ENCODE assay signal across 28 cellular contexts in the genomic region with DNA sequence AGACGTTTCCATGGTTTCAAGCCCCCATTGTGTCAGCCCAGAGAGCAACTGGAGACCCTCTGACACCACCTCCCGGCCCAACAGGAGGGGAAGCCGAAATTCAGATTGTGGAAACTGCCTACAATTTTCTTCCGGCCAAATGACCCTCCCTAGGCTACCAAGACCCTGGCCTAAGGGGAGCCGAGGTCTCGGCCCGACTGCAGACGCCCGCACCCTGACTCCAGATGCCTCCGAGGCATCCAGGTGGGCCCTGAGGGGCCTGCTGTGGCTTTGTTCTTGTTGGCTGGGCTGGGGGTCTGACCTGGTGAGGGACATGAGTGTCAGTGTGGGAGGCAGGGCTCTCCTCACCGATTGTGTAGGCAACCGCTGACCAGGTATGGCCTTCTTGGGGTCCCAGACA. TPM values are rescaled to one million over a fixed set of nuclear protein-coding genes. Genes with fewer than 3 reads are reported as not detected.
"Had no signal": no experiment of that assay in that cellular context is flagged by ENCODE, and none has a peak within 500 bp of the region (broad histone marks: within the 10 kb centered on the region; RNA-seq: fewer than 3 reads in every experiment).

No MANE protein-coding gene starts in this region.

- H3K36me3 Mint-ChIP-seq: activated CD4-positive, alpha-beta memory T cell treated with anti-CD3 and anti-CD28 coated beads for 36 hours; activated naive CD8-positive, alpha-beta T cell had no signal

- FAIRE-seq: TTC549 had no signal

- H3K27me3 Mint-ChIP-seq: activated CD4-positive, alpha-beta memory T cell treated with anti-CD3 and anti-CD28 coated beads for 36 hours; activated CD4-positive, alpha-beta T cell treated with anti-CD3 and anti-CD28 coated beads, Interleukin-2, amount 10 ng/mL, durations not matched to agents 7 days and 5 days; activated naive CD8-positive, alpha-beta T cell; activated T-helper 17 cell treated with anti-CD3 and anti-CD28 coated beads, Interleukin-2, amount 50 U/mL, for 72 hours; T-helper 17 cell had no signal

- ATAC-seq: activated T-cell treated with anti-CD3 and anti-CD28 coated beads, Interleukin-2, amount 50 U/mL, for 4 hours; activated T-helper 17 cell treated with anti-CD3 and anti-CD28 coated beads, Interleukin-2, amount 50 U/mL, for 72 hours; PC-3; T-helper 17 cell had no signal

- H3K9me3 Mint-ChIP-seq: activated CD4-positive, alpha-beta memory T cell treated with anti-CD3 and anti-CD28 coated beads for 36 hours; activated CD4-positive, alpha-beta T cell treated with anti-CD3 and anti-CD28 coated beads, Interleukin-2, amount 10 ng/mL, durations not matched to agents 7 days and 5 days; activated naive CD4-positive, alpha-beta T cell treated with anti-CD3 and anti-CD28 coated beads for 36 hours; activated T-cell treated with anti-CD3 and anti-CD28 coated beads, Interleukin-2, amount 50 U/mL, for 4 hours; activated T-helper 17 cell treated with anti-CD3 and anti-CD28 coated beads, Interleukin-2, amount 50 U/mL, for 72 hours had no signal

- H3K4me1 Mint-ChIP-seq: activated T-helper 17 cell treated with anti-CD3 and anti-CD28 coated beads, Interleukin-2, amount 50 U/mL, for 72 hours; T-helper 17 cell had no signal

- H3K27ac Mint-ChIP-seq: activated CD4-positive, alpha-beta memory T cell treated with anti-CD3 and anti-CD28 coated beads for 36 hours; activated CD4-positive, alpha-beta T cell treated with anti-CD3 and anti-CD28 coated beads, Interleukin-2, amount 10 ng/mL, durations not matched to agents 7 days and 5 days; activated naive CD4-positive, alpha-beta T cell treated with anti-CD3 and anti-CD28 coated beads for 36 hours; activated naive CD8-positive, alpha-beta T cell; activated T-helper 17 cell treated with anti-CD3 and anti-CD28 coated beads, Interleukin-2, amount 50 U/mL, for 72 hours; T-helper 17 cell had no signal

- H3K4me3 Mint-ChIP-seq: activated CD4-positive, alpha-beta memory T cell treated with anti-CD3 and anti-CD28 coated beads for 36 hours; activated CD4-positive, alpha-beta T cell treated with anti-CD3 and anti-CD28 coated beads, Interleukin-2, amount 10 ng/mL, durations not matched to agents 7 days and 5 days; activated naive CD4-positive, alpha-beta T cell treated with anti-CD3 and anti-CD28 coated beads for 36 hours; activated naive CD8-positive, alpha-beta T cell; activated T-cell treated with anti-CD3 and anti-CD28 coated beads, Interleukin-2, amount 50 U/mL, for 4 hours; activated T-helper 17 cell treated with anti-CD3 and anti-CD28 coated beads, Interleukin-2, amount 50 U/mL, for 72 hours; T-helper 17 cell had no signal

- DNase-seq: activated CD4-positive, alpha-beta memory T cell treated with anti-CD3 and anti-CD28 coated beads for 36 hours; activated CD4-positive, alpha-beta T cell treated with anti-CD3 and anti-CD28 coated beads, Interleukin-2, amount 10 ng/mL, durations not matched to agents 7 days and 5 days; activated CD4-positive, CD25-positive, alpha-beta regulatory T cell; activated CD8-positive, alpha-beta memory T cell treated with anti-CD3 and anti-CD28 coated beads for 24 hours; activated gamma-delta T cell; activated naive CD4-positive, alpha-beta T cell treated with anti-CD3 and anti-CD28 coated beads for 36 hours; activated T-cell treated with anti-CD3 and anti-CD28 coated beads, Interleukin-2, amount 50 U/mL, for 4 hours; amygdala; cerebellar nuclear complex; KG1; NCI-H1048; NCI-H146; NCI-H187 treated with DMSO at 0.1 percent for 48 hours; NCI-H2081 treated with DMSO at 0.1 percent for 48 hours; NCI-H446 treated with DMSO at 0.1 percent for 48 hours; NCI-H524 treated with DMSO at 0.1 percent for 48 hours; NCI-H748 treated with DMSO at 0.1 percent for 48 hours; NK-92 treated with Interleukin-12 subunit alpha and Interleukin-12 subunit beta, amount 100 ng/mL, for 24 hours; PC-3; SIG-M5; T-helper 17 cell; T1000 had no signal

RNA-seq across cellular contexts. Expression of gene PLK5, which starts 34.7 kb away (rescaled TPM):
- total RNA-seq: activated CD4-positive, alpha-beta memory T cell treated with anti-CD3 and anti-CD28 coated beads for 36 hours; activated CD4-positive, alpha-beta T cell treated with anti-CD3 and anti-CD28 coated beads, Interleukin-2, amount 10 ng/mL, durations not matched to agents 7 days and 5 days; activated naive CD4-positive, alpha-beta T cell treated with anti-CD3 and anti-CD28 coated beads for 36 hours; activated T-cell treated with anti-CD3 and anti-CD28 coated beads, Interleukin-2, amount 50 U/mL, for 4 hours; activated T-helper 17 cell treated with anti-CD3 and anti-CD28 coated beads, Interleukin-2, amount 50 U/mL, for 72 hours; cardiac septum; LHCN-M2; M059J; PC-3; T-helper 17 cell had no signal
